In the genomic region with DNA sequence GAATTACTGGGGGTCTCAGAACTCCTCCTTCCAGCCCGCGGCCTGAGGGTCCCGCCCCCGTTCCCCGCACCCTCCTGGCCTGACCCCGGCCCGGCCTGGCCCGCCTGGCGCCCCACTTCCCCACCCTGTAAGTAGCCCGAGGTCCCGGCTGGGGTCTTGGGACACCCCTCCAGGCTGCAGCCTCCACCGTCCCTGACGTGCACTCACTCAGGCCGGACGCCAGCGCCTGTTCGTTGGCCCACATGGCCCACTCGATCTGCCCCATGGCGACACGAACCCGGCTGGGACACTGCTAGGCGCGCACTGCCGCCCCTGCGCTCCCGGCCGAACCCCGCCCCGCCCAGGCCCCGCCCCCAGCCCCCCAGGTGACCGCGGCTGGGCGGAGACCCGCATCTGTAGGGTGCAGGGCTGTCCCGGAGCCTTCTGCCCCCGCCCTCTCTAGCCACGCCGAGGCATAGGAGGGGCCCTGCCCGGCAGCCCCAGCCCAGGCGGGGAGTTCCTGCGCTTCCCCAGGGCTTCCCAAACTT, we compare ENCODE assay signal across 8 cellular contexts. TPM values are rescaled to one million over a fixed set of nuclear protein-coding genes. Genes with fewer than 3 reads are reported as not detected.
A peak's percentile ranks its signal among the peaks of the same experiment; 100 is the strongest.
DNase-seq lines count a peak whose midpoint lies in the region; ATAC-seq, FAIRE-seq and TF ChIP-seq lines count a peak whose summit lies in the region.

A gene (minus strand): TSS at position 305 of the 527 bp plus-strand sequence. CDS start 40 bp downstream, at position 265.

- peak within 1 kb of the TSS; percentile 66 to 100 (median 94) for H3K4me3 ChIP-seq in HepG2 (replicated peaks in 1 of 3; ENCODE audit: insufficient read depth in 1 of 3, low read depth in 2 of 3, low read length in 3 of 3)

- no peak within 1 kb of the TSS for H2AFZ ChIP-seq in HepG2 (ENCODE audit: low read length)

- no peak for TF ChIP-seq CTCF in HepG2 (CRISPR knock-in tag; IDR thresholded peaks at IDR 0.05)

- TF ChIP-seq POLR2A in HepG2 (IDR thresholded peaks at IDR 0.05; ENCODE audit: insufficient read depth in 1 of 2, low read depth in 2 of 2, low read length in 2 of 2) = peak in 1 of 2 experiments; percentile 74; a peak in 2 of 4 replicates

- peaks cover 2% of the 10 kb centered on the region for H3K36me3 Mint-ChIP-seq in IgD-negative memory B cell

- H3K27ac ChIP-seq in cingulate gyrus (ENCODE audit: low read depth, low read length) = peak within 1 kb of the TSS; percentile 39
- peak within 1 kb of the TSS; percentile 88 for H3K27ac ChIP-seq in HepG2 (ENCODE audit: extremely low read length, insufficient read depth, low read length)

- no peaks in the 10 kb centered on the region for H3K27me3 ChIP-seq in HepG2 (ENCODE audit: control insufficient read depth in 1 of 2, insufficient read depth in 2 of 2, low read length in 2 of 2)

- CTCF ChIA-PET in HepG2 (lab: Yijun Ruan, JAX; ENCODE audit: low intra/inter-chr PET ratio, low total read pairs) = no interaction called here

- BruUV-seq in HepG2 (replicated peaks; lab: Mats Ljungman, UMichigan) = no TSS peak

- H3K36me3 ChIP-seq in HepG2 (replicated peaks in 1 of 2; ENCODE audit: control insufficient read depth in 1 of 2, insufficient read depth in 2 of 2, low read length in 2 of 2) = peaks cover 5 to 24% of the 10 kb centered on the region in 2 experiments

- H4K20me1 ChIP-seq in HepG2 (ENCODE audit: insufficient read depth, low read length) = peaks cover 8% of the 10 kb centered on the region; the same call in 1 of the 2 replicates

- H3K9me3 Mint-ChIP-seq in IgD-negative memory B cell = no peaks in the 10 kb centered on the region

- peak; percentile 78 for DNase-seq in EH (ENCODE audit: low read depth)
- peak; percentile 83 for DNase-seq in activated CD4-positive, CD25-positive, alpha-beta regulatory T cell treated with anti-CD3 and anti-CD28 coated beads, Interleukin-2, amount 50 U/mL, for 72 hours
- DNase-seq in HepG2 (ENCODE audit: low spot score) = peak; percentile 83
- DNase-seq in stimulated activated CD4-positive, alpha-beta T cell treated with anti-CD3 and anti-CD28 coated beads, TNF-alpha, amount 100 ng/mL, for 1 hour (ENCODE audit: low read depth in 3 of 3, low spot score in 1 of 3) = peak; percentile 59 to 69 (median 63)
- DNase-seq in dedifferentiated amniotic fluid mesenchymal stem cell (ENCODE audit: extremely low spot score) = no peak

- H3K27me3 Mint-ChIP-seq in IgD-negative memory B cell = no peaks in the 10 kb centered on the region

- POLR2A ChIA-PET in HepG2 (lab: Yijun Ruan, JAX) = interaction anchor here (0.8 to 5.2 kb wide), 6 partner anchors 10 to 53 kb away, joined by 3 to 51 read pairs (median 4); a partner anchor contains a TSS

- peaks cover 7 to 15% (median 13%) of the 10 kb centered on the region in 3 donors for H3K4me1 Mint-ChIP-seq in IgD-negative memory B cell

- 2% methylated on average over 17 of the region's 41 CpGs for WGBS in HepG2 (ENCODE audit: low lambda C conversion rate)

- peak within 1 kb of the TSS; percentile 98 to 99 (median 99) for H3K27ac Mint-ChIP-seq in IgD-negative memory B cell

- peak within 1 kb of the TSS; percentile 86 for H3K9ac ChIP-seq in HepG2 (ENCODE audit: insufficient read depth, low read depth, low read length)

- peaks cover 27% of the 10 kb centered on the region for H3K4me1 ChIP-seq in HepG2 (ENCODE audit: insufficient read depth, low read length)

- no peak; the same call in 1 of the 2 replicates for TF ChIP-seq RAD21 in HepG2 (CRISPR knock-in tag; IDR thresholded peaks at IDR 0.05)

- peak within 1 kb of the TSS; percentile 97 for H3K4me2 ChIP-seq in HepG2 (ENCODE audit: low read depth, low read length)

- peak within 1 kb of the TSS; percentile 94 to 99 (median 97) for H3K4me3 Mint-ChIP-seq in IgD-negative memory B cell

- intact Hi-C loops in HepG2 (cut with micrococcal nuclease; ENCODE audit: unreplicated experiment) = loop anchor here (2.0 to 5.0 kb wide), 2 partner anchors 34 to 54 kb away; no protein-coding TSS in a partner anchor

- no peak for FAIRE-seq in HepG2 (lab: Jason Lieb, UNC)

- TF ChIP-seq EP300 in HepG2 (IDR thresholded peaks at IDR 0.05; ENCODE audit: low read depth in 2 of 2, low read length in 2 of 2) (no peak), HepG2 (CRISPR knock-in tag; IDR thresholded peaks at IDR 0.05; ENCODE audit: borderline replicate concordance) (no peak)

- ATAC-seq in GM21528 (IDR thresholded peaks at IDR 0.05; ENCODE audit: low FRiP score, unreplicated experiment) = peak; percentile 64
- ATAC-seq in HepG2 = peak; percentile 76

- no peaks in the 10 kb centered on the region for H3K9me3 ChIP-seq in HepG2 (ENCODE audit: low read length)

- H3K79me2 ChIP-seq in HepG2 (ENCODE audit: insufficient read depth, low read length) = peaks cover 18% of the 10 kb centered on the region

- in situ Hi-C loops in HepG2 (cut with HindIII; ENCODE audit: extremely low pct_ligation_motif_present, low pct_unique_long_range_greater_than_20kb) = no loop called here

TF ChIP-seq in HepG2, 621 proteins besides CTCF, POLR2A, EP300 and RAD21 (continues in another document):
- TF ChIP-seq ZBTB1 (CRISPR knock-in tag; IDR thresholded peaks at IDR 0.05; ENCODE audit: borderline replicate concordance) (no peak; the same call in 1 of the 2 replicates), ZNF782 (CRISPR knock-in tag; IDR thresholded peaks at IDR 0.05; ENCODE audit: borderline replicate concordance) (no peak; the same call in 1 of the 2 replicates), KAT7 (CRISPR knock-in tag; IDR thresholded peaks at IDR 0.05; ENCODE audit: borderline replicate concordance) (no peak), REPIN1 (CRISPR knock-in tag; IDR thresholded peaks at IDR 0.05; ENCODE audit: borderline replicate concordance, low read depth) (no peak), ZFX (CRISPR knock-in tag; IDR thresholded peaks at IDR 0.05; ENCODE audit: low read depth) (peak; percentile 90), MTA3 (CRISPR knock-in tag; IDR thresholded peaks at IDR 0.05) (no peak), SRF (IDR thresholded peaks at IDR 0.05; ENCODE audit: low read depth, low read length) (no peak), ZNF33B (CRISPR knock-in tag; IDR thresholded peaks at IDR 0.05) (peak; percentile 22; the same call in 1 of the 2 replicates), IRX3 (CRISPR knock-in tag; IDR thresholded peaks at IDR 0.05; ENCODE audit: borderline replicate concordance, low read depth) (no peak)
- TF ChIP-seq, protein P1, sequence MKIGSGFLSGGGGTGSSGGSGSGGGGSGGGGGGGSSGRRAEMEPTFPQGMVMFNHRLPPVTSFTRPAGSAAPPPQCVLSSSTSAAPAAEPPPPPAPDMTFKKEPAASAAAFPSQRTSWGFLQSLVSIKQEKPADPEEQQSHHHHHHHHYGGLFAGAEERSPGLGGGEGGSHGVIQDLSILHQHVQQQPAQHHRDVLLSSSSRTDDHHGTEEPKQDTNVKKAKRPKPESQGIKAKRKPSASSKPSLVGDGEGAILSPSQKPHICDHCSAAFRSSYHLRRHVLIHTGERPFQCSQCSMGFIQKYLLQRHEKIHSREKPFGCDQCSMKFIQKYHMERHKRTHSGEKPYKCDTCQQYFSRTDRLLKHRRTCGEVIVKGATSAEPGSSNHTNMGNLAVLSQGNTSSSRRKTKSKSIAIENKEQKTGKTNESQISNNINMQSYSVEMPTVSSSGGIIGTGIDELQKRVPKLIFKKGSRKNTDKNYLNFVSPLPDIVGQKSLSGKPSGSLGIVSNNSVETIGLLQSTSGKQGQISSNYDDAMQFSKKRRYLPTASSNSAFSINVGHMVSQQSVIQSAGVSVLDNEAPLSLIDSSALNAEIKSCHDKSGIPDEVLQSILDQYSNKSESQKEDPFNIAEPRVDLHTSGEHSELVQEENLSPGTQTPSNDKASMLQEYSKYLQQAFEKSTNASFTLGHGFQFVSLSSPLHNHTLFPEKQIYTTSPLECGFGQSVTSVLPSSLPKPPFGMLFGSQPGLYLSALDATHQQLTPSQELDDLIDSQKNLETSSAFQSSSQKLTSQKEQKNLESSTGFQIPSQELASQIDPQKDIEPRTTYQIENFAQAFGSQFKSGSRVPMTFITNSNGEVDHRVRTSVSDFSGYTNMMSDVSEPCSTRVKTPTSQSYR (CRISPR knock-in tag; IDR thresholded peaks at IDR 0.05; ENCODE audit: borderline replicate concordance) = peak; percentile 34; the same call in 1 of the 2 replicates
- TF ChIP-seq, protein P2, sequence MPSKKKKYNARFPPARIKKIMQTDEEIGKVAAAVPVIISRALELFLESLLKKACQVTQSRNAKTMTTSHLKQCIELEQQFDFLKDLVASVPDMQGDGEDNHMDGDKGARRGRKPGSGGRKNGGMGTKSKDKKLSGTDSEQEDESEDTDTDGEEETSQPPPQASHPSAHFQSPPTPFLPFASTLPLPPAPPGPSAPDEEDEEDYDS (CRISPR knock-in tag; IDR thresholded peaks at IDR 0.05) = no peak

RNA-seq across cellular contexts. Expression of the gene that starts here (rescaled TPM):
- polyA plus RNA-seq in IgD-negative memory B cell (1,890 TPM), HepG2 (2011; rRNA removed) (196 and 258 TPM in 2 replicates)
- total RNA-seq in HepG2 (2016; rRNA removed; fragmentation: Illumina TruSeq; extraction: Trizol) = 84.2 and 250 TPM in 2 replicates
- 92.1 and 114 TPM in 2 replicates for total RNA-seq in HepG2 (2016; cell fraction: cytosol; rRNA removed; fragmentation: Illumina TruSeq; extraction: Trizol; ENCODE audit: low read depth)
- 90.4 and 246 TPM in 2 replicates for total RNA-seq in HepG2 (2016; cell fraction: insoluble cytoplasmic fraction; rRNA removed; fragmentation: Illumina TruSeq; extraction: Trizol)
- total RNA-seq in HepG2 (2016; cell fraction: membrane; rRNA removed; fragmentation: Illumina TruSeq; extraction: Trizol) = 55.3 and 74.3 TPM in 2 replicates
- total RNA-seq in HepG2 (2016; cell fraction: nucleus; rRNA removed; fragmentation: Illumina TruSeq; extraction: Trizol) = 170 and 197 TPM in 2 replicates
- 338 and 484 TPM in 2 replicates for polyA plus RNA-seq in HepG2 (2011; cell fraction: cytosol; rRNA removed)
- 620 and 660 TPM in 2 replicates for polyA plus RNA-seq in HepG2 (2011; cell fraction: nucleus; rRNA removed)
- 207 and 213 TPM in 2 replicates for polyA plus RNA-seq in HepG2 (2012)
- polyA plus RNA-seq in HepG2 (2016; cell fraction: cytosol; fragmentation: Illumina TruSeq; extraction: Trizol; ENCODE audit: low read depth) = 111 and 128 TPM in 2 replicates
- polyA plus RNA-seq in HepG2 (2016; cell fraction: insoluble cytoplasmic fraction; fragmentation: Illumina TruSeq; extraction: Trizol; ENCODE audit: low read depth) = 97.6 and 108 TPM in 2 replicates
- 58.9 and 66.6 TPM in 2 replicates for polyA plus RNA-seq in HepG2 (2016; cell fraction: membrane; fragmentation: Illumina TruSeq; extraction: Trizol; ENCODE audit: low read depth)
- polyA plus RNA-seq in HepG2 (2016; cell fraction: nucleus; fragmentation: Illumina TruSeq; extraction: Trizol; ENCODE audit: insufficient read depth, low read depth) = 462 and 471 TPM in 2 replicates
- 170 and 432 TPM in 2 replicates for polyA minus RNA-seq in HepG2 (2011; rRNA and poly(A)+ RNA removed; ENCODE audit: low replicate concordance)
- 173 and 183 TPM in 2 replicates for polyA minus RNA-seq in HepG2 (2011; cell fraction: cytosol; rRNA and poly(A)+ RNA removed)
- 79.1 and 82.6 TPM in 2 replicates for polyA minus RNA-seq in HepG2 (2011; cell fraction: nucleus; rRNA and poly(A)+ RNA removed)
